ENCODE assay signal across 38 cellular contexts in the genomic region with DNA sequence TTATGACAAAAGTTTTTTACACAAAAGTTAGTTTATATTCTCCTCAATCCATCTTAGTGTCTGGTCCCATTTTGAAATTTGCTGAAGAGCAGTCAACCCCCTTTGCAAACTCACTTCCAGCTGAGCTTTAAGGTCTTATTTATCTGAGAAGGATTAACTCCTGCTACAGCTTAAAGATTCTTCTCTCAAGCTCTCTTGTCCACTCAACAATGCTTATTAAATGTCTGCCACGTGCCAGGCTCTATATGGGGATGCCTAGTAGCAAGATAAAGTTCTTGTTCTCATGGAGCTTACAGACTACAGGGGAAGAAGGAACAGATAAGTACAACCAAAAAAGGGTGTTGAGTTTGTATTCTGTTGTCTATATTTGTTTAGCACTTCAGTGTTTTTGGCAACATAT. TPM values are rescaled to one million over a fixed set of nuclear protein-coding genes. Genes with fewer than 3 reads are reported as not detected.
"Had no signal": no experiment of that assay in that cellular context is flagged by ENCODE, and none has a peak within 500 bp of the region (broad histone marks: within the 10 kb centered on the region; RNA-seq: fewer than 3 reads in every experiment).

No MANE protein-coding gene starts in this region.

- H3K9me3 Mint-ChIP-seq: activated CD4-positive, alpha-beta memory T cell treated with anti-CD3 and anti-CD28 coated beads, Interleukin-2, amount 10 ng/mL, durations not matched to agents 7 days and 5 days; activated naive CD4-positive, alpha-beta T cell treated with anti-CD3 and anti-CD28 coated beads, Interleukin-2, amount 10 ng/mL, durations not matched to agents 7 days and 5 days; central memory CD8-positive, alpha-beta T cell; T-helper 1 cell treated with Interleukin-12 subunit alpha and Interleukin-12 subunit beta and Interleukin-4 antibody, amounts not matched to agents 30 μg/mL and 1 μg/mL, for 36 hours; T-helper 2 cell treated with Interferon-gamma antibody and Interleukin-4, amounts not matched to agents 5 μg/mL and 100 μg/mL, for 36 hours; WTC11 had no signal

- H3K4me2 ChIP-seq: SK-N-SH had no signal

- H3K27me3 ChIP-seq: brain microvascular endothelial cell, SJSA1 had no signal

- DNase-seq: activated CD4-positive, alpha-beta memory T cell treated with anti-CD3 and anti-CD28 coated beads, Interleukin-2, amount 10 ng/mL, durations not matched to agents 7 days and 5 days; activated CD4-positive, alpha-beta T cell treated with anti-CD3 and anti-CD28 coated beads for 4 hours; activated CD4-positive, alpha-beta T cell treated with anti-CD3 and anti-CD28 coated beads, Interleukin-2, amount 50 U/mL, for 1 hour; activated CD8-positive, alpha-beta memory T cell treated with anti-CD3 and anti-CD28 coated beads for 24 hours; activated CD8-positive, alpha-beta memory T cell treated with anti-CD3 and anti-CD28 coated beads, Interleukin-2, amount 10 ng/mL, durations not matched to agents 7 days and 5 days; activated CD8-positive, alpha-beta memory T cell treated with anti-CD3 and anti-CD28 coated beads, Interleukin-2, amount 50 U/mL, for 48 hours; activated effector memory CD4-positive, alpha-beta T cell treated with Interleukin-2 at 50 U/mL for 16 hours; activated naive CD4-positive, alpha-beta T cell treated with anti-CD3 and anti-CD28 coated beads, Interleukin-2, amount 10 ng/mL, durations not matched to agents 7 days and 5 days; activated T-cell treated with anti-CD3 and anti-CD28 coated beads, Interleukin-2, amount 50 U/mL, for 48 hours; amniotic stem cell; aorta; brain microvascular endothelial cell; Karpas-422; KBM-7; NCI-H1092 treated with DMSO at 0.1 percent for 48 hours; NCI-H1417; NCI-H146; NCI-H187; NCI-H2029 treated with DMSO at 0.1 percent for 48 hours; NCI-H2107; NCI-H2171; NCI-H510A; NCI-H526 treated with DMSO at 0.1 percent for 48 hours; NCI-H774; SHP77; SK-N-SH had no signal

- H3K4me3 Mint-ChIP-seq: activated CD4-positive, alpha-beta memory T cell treated with anti-CD3 and anti-CD28 coated beads, Interleukin-2, amount 10 ng/mL, durations not matched to agents 7 days and 5 days; activated CD8-positive, alpha-beta memory T cell treated with anti-CD3 and anti-CD28 coated beads, Interleukin-2, amount 10 ng/mL, durations not matched to agents 7 days and 5 days; activated naive CD4-positive, alpha-beta T cell treated with anti-CD3 and anti-CD28 coated beads, Interleukin-2, amount 10 ng/mL, durations not matched to agents 7 days and 5 days; activated naive CD8-positive, alpha-beta T cell; central memory CD8-positive, alpha-beta T cell; T-helper 1 cell treated with Interleukin-12 subunit alpha and Interleukin-12 subunit beta and Interleukin-4 antibody, amounts not matched to agents 30 μg/mL and 1 μg/mL, for 36 hours; T-helper 2 cell treated with Interferon-gamma antibody and Interleukin-4, amounts not matched to agents 5 μg/mL and 100 μg/mL, for 36 hours; WTC11 had no signal

- H3K36me3 Mint-ChIP-seq: activated CD8-positive, alpha-beta memory T cell treated with anti-CD3 and anti-CD28 coated beads, Interleukin-2, amount 10 ng/mL, durations not matched to agents 7 days and 5 days; activated naive CD4-positive, alpha-beta T cell treated with anti-CD3 and anti-CD28 coated beads, Interleukin-2, amount 10 ng/mL, durations not matched to agents 7 days and 5 days; activated naive CD8-positive, alpha-beta T cell; WTC11 had no signal

- FAIRE-seq: TTC549 had no signal

- H3K9me3 ChIP-seq: SJSA1, SK-N-SH had no signal

- H3K27ac Mint-ChIP-seq: activated CD4-positive, alpha-beta memory T cell treated with anti-CD3 and anti-CD28 coated beads, Interleukin-2, amount 10 ng/mL, durations not matched to agents 7 days and 5 days; activated CD8-positive, alpha-beta memory T cell treated with anti-CD3 and anti-CD28 coated beads, Interleukin-2, amount 10 ng/mL, durations not matched to agents 7 days and 5 days; activated naive CD4-positive, alpha-beta T cell treated with anti-CD3 and anti-CD28 coated beads, Interleukin-2, amount 10 ng/mL, durations not matched to agents 7 days and 5 days; activated naive CD8-positive, alpha-beta T cell; T-helper 1 cell treated with Interleukin-12 subunit alpha and Interleukin-12 subunit beta and Interleukin-4 antibody, amounts not matched to agents 30 μg/mL and 1 μg/mL, for 36 hours; T-helper 2 cell treated with Interferon-gamma antibody and Interleukin-4, amounts not matched to agents 5 μg/mL and 100 μg/mL, for 36 hours; WTC11 had no signal

- H3K9ac ChIP-seq: SK-N-SH had no signal

- H3K4me3 ChIP-seq: SJSA1 had no signal

- ATAC-seq: activated CD4-positive, CD25-positive, alpha-beta regulatory T cell treated with anti-CD3 and anti-CD28 coated beads, Interleukin-2, amount 50 U/mL, for 24 hours; activated CD8-positive, alpha-beta memory T cell treated with anti-CD3 and anti-CD28 coated beads, Interleukin-2, amount 10 ng/mL, durations not matched to agents 7 days and 5 days; Panc1; WTC11 had no signal

- H3K36me3 ChIP-seq: brain microvascular endothelial cell, SJSA1 had no signal

- H3K27ac ChIP-seq: brain microvascular endothelial cell, SJSA1 had no signal

RNA-seq across cellular contexts. Expression of gene TMPRSS7, which starts 18.7 kb away (rescaled TPM):
- total RNA-seq: activated CD4-positive, alpha-beta memory T cell treated with anti-CD3 and anti-CD28 coated beads, Interleukin-2, amount 10 ng/mL, durations not matched to agents 7 days and 5 days; activated CD8-positive, alpha-beta memory T cell treated with anti-CD3 and anti-CD28 coated beads, Interleukin-2, amount 10 ng/mL, durations not matched to agents 7 days and 5 days; aorta; chondrocyte; MCF 10A; RPMI7951; SJSA1; WTC11 had no signal
- polyA plus RNA-seq: aorta had no signal

RNA-seq across cellular contexts. Expression of gene TAGLN3, which starts 54.5 kb away (rescaled TPM):
- total RNA-seq: activated CD8-positive, alpha-beta memory T cell treated with anti-CD3 and anti-CD28 coated beads, Interleukin-2, amount 10 ng/mL, durations not matched to agents 7 days and 5 days; aorta; chondrocyte; MCF 10A; SJSA1 had no signal
- polyA plus RNA-seq: aorta had no signal
